In the genomic region with DNA sequence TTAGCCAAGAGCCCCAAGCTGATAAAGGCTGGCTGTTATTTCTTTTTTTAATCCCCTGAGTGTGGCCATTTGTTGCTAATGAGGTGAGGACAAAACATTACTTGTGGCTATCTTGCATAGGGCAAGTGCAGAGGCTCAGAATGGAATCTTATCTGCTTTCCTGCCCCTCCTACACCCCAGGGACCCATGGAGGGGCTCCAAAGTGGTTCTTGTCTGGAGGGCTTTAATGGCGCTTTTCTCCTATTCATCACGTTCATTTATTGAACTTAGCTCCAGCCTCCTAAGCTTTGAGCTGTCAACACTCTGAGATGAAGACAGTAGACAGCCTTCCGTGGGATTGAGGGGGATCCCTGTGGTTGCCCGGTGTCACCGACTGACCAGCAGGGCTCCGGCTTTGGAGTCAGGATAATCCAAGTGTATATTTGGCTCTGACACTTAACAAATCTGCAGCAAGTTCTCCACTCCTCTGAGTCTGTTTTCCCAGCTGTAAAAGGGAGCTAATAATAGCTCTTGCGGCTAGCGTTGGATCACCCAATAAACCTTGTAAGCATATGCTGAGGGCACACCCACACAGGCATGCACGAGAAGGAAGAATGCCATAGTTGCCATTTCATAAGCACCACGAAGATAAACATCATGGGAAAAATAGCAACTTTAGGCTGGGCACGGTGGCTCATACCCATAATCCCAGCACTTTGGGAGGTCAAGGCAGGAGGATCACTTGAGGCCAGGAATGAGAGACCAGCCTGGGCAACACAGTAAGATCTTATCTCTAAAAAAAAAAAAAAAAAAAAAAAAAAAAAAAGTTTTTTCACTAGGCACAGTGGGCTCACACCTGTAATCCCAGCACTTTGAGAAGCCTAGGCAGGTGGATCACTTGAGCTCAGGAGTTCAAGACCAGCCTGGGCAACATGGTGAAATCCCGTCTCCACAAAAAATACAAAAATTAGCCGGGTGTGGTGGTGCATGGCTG, we compare ENCODE assay signal across 8 cellular contexts. TPM values are rescaled to one million over a fixed set of nuclear protein-coding genes. Genes with fewer than 3 reads are reported as not detected.
DNase-seq lines count a peak whose midpoint lies in the region; TF ChIP-seq lines count a peak whose summit lies in the region.

No MANE protein-coding gene starts in this region.

- in situ Hi-C loops in transverse colon (cut with MboI; ENCODE audit: low pct_ligation_motif_present in 1 of 4, low pct_unique_long_range_greater_than_20kb in 1 of 4, low sequenced_read_pairs in 3 of 4) = no loop called here

- intact Hi-C loops in left ventricle myocardium inferior (cut with micrococcal nuclease) (no loop called here), transverse colon (cut with DNase I; ENCODE audit: low total_unique reads) (no loop called here)

- H3K36me3 ChIP-seq in left ventricle myocardium inferior = no peaks in the 10 kb centered on the region
- H3K36me3 ChIP-seq in transverse colon = no peaks in the 10 kb centered on the region
- no peaks in the 10 kb centered on the region for H3K36me3 ChIP-seq in H7 (replicated peaks; ENCODE audit: control insufficient read depth, insufficient read depth, low read length)
- no peaks in the 10 kb centered on the region for H3K36me3 ChIP-seq in BE2C

- H3K27me3 ChIP-seq in left ventricle myocardium inferior (ENCODE audit: low read depth) (peaks cover 29% of the 10 kb centered on the region), transverse colon (no peaks in the 10 kb centered on the region), H7 (ENCODE audit: control insufficient read depth, insufficient read depth, low read length) (no peaks in the 10 kb centered on the region; the same call in 1 of the 2 replicates), BE2C (no peaks in the 10 kb centered on the region; the same call in 1 of the 2 replicates)

- TF ChIP-seq EP300 in transverse colon (IDR thresholded peaks at IDR 0.05; ENCODE audit: low read depth) = no peak

- TF ChIP-seq CTCF in left ventricle myocardium inferior (IDR thresholded peaks at IDR 0.05; ENCODE audit: borderline replicate concordance) = peak; percentile 25
- no peak for TF ChIP-seq CTCF in transverse colon (IDR thresholded peaks at IDR 0.05)
- no peak for TF ChIP-seq CTCF in BE2C (IDR thresholded peaks at IDR 0.05; ENCODE audit: low read depth, low read length)

- peak; percentile 33 for DNase-seq in DMS53 (lab: John Stamatoyannopoulos, UW)
- no peak for DNase-seq in DMS53 treated with DMSO at 0.1 percent for 48 hours (lab: John Stamatoyannopoulos, UW; ENCODE audit: unreplicated experiment)
- DNase-seq in SW480 (ENCODE audit: low spot score) = peak; percentile 66
- DNase-seq in left ventricle myocardium inferior = no peak
- no peak for DNase-seq in transverse colon
- no peak for DNase-seq in H7
- DNase-seq in BE2C = no peak
- DNase-seq in NK-92 treated with Interleukin-12 subunit alpha and Interleukin-12 subunit beta, amount 100 ng/mL, for 24 hours (lab: John Stamatoyannopoulos, UW) = no peak

- 20 to 38% methylated on average over 1 to 13 of the region's 13 CpGs for WGBS in transverse colon (ENCODE audit: low coverage in 1 of 2), 2 donors

- no peak for TF ChIP-seq POLR2A in transverse colon (IDR thresholded peaks at IDR 0.05)

- peak overlapping the region; percentile 2 for H3K4me3 ChIP-seq in left ventricle myocardium inferior
- H3K4me3 ChIP-seq in transverse colon = no peak overlapping the region
- H3K4me3 ChIP-seq in H7 (ENCODE audit: insufficient read depth, low read depth, low read length) = no peak overlapping the region
- H3K4me3 ChIP-seq in BE2C (ENCODE audit: low read depth, low read length) = no peak overlapping the region

- H3K27ac ChIP-seq in left ventricle myocardium inferior (replicated peaks) (peak overlapping the region; percentile 47), transverse colon (peak overlapping the region; percentile 71 to 84 (median 74))

- H3K4me1 ChIP-seq in left ventricle myocardium inferior (peaks cover 31% of the 10 kb centered on the region), transverse colon (peaks cover 11 to 42% (median 21%) of the 10 kb centered on the region in 4 donors), BE2C (no peaks in the 10 kb centered on the region)

- H3K9me3 ChIP-seq in left ventricle myocardium inferior (replicated peaks) = peaks cover 29% of the 10 kb centered on the region
- peaks cover 0 to 6% of the 10 kb centered on the region in 2 donors for H3K9me3 ChIP-seq in transverse colon
- H3K9me3 ChIP-seq in BE2C = 0 out of 2 replicates have a peak, but pooled peaks cover 4% of the 10 kb centered on the region

RNA-seq across cellular contexts. Expression of gene MYH11, which starts 44.8 kb away (rescaled TPM):
- total RNA-seq in left ventricle myocardium inferior (15.6 TPM), transverse colon (1,000 to 10,000 TPM in 2 of 4 donors, 100 to 1,000 TPM in 2; 619 to 1,914 (median 1,058) TPM)
- not detected in 2 replicates for total RNA-seq in H7 (2014; rRNA removed; shearing (Covaris generic))
- polyA plus RNA-seq in BE2C (2012; ENCODE audit: insufficient read depth, insufficient read length, low read depth) = 1.1 TPM

Comparison
In these comparisons a context has a peak if more than half of its experiments do, and no peak if none do; other contexts are left out.
1. DNase-seq: peak in DMS53 (single experiment) and SW480 (single experiment); none in DMS53 treated with DMSO at 0.1 percent for 48 hours (single experiment), left ventricle myocardium inferior (single experiment), transverse colon (single experiment), H7 (single experiment), BE2C (single experiment) and NK-92 treated with Interleukin-12 subunit alpha and Interleukin-12 subunit beta, amount 100 ng/mL, for 24 hours (single experiment).
2. RNA of gene MYH11, which starts 44.8 kb away (total RNA-seq): 619 to 1,914 TPM in transverse colon; 15.6 TPM in left ventricle myocardium inferior (single experiment) and not detected in H7; every median in the first group is over 10 times any median in the second.